Comparison of ENCODE assay signal across 15 cellular contexts in genomic region chr19:3389446-3389778, GRCh38. TPM values are rescaled to one million over a fixed set of nuclear protein-coding genes. Genes with fewer than 3 reads are reported as not detected.
DNase-seq lines count a peak whose midpoint lies in the region; ATAC-seq, FAIRE-seq and TF ChIP-seq lines count a peak whose summit lies in the region.
"Had no signal": no experiment of that assay in that cellular context is flagged by ENCODE, and none has a peak within 500 bp of the region (broad histone marks: within the 10 kb centered on the region; RNA-seq: fewer than 3 reads in every experiment).

No MANE protein-coding gene starts in this region.

- H3K4me2 ChIP-seq in IMR-90 (ENCODE audit: low read depth, low read length), result no peak overlapping the region

- DNase-seq in IMR-90, result no peak
- DNase-seq in coronary artery (ENCODE audit: low spot score), result no peak
- DNase-seq in testis, result no peak
- no peak for DNase-seq in GM12891 (ENCODE audit: insufficient read length, low spot score)
- DNase-seq in H7, result no peak
- DNase-seq: activated B cell treated with CpG ODN at 0.5 μM for 24 hours; activated naive CD4-positive, alpha-beta T cell treated with Interleukin-2 at 50 U/mL for 16 hours; caudate nucleus; MV-4-11; stimulated activated CD4-positive, alpha-beta T cell treated with anti-CD3 and anti-CD28 coated beads, Interleukin-1b, Interleukin-23, amount 100 ng/mL, for 48 hours; T-helper 1 cell had no signal

- 89% methylated on average over 5 of the region's 9 CpGs; no CpG with 5 or more reads in 1 of the 2 experiments for WGBS in IMR-90 (ENCODE audit: extremely low coverage in 2 of 2, insufficient read length in 1 of 2), 2 experiments
- WGBS in testis, 2 donors, result 83 to 94% methylated on average over 9 of the region's 9 CpGs

- H3K4me1 ChIP-seq in IMR-90 (ENCODE audit: control insufficient read depth, insufficient read depth, low read length) (peaks cover 38% of the 10 kb centered on the region), muscle layer of colon (ENCODE audit: insufficient read depth, low read length) (peaks cover 56% of the 10 kb centered on the region), testis (peaks cover 51% of the 10 kb centered on the region)

- no peak overlapping the region for H2BK120ac ChIP-seq in IMR-90 (ENCODE audit: low read depth, low read length)

- H4K8ac ChIP-seq in IMR-90 (ENCODE audit: low read depth in 2 of 2, low read length in 2 of 2), result no peak overlapping the region

- intact Hi-C loops in IMR-90 (cut with micrococcal nuclease), result no loop called here
- intact Hi-C loops in testis (cut with DNase I; ENCODE audit: low total_unique reads), result no loop called here

- in situ Hi-C loops in IMR-90 (cut with MboI; ENCODE audit: low sequenced_read_pairs), result no loop called here

- peaks cover 4 to 66% of the 10 kb centered on the region in 2 experiments for H3K79me1 ChIP-seq in IMR-90 (ENCODE audit: low read depth in 1 of 2, low read length in 2 of 2)

- peak overlapping the region; percentile 75; the same call in 1 of the 2 replicates for H3K23ac ChIP-seq in IMR-90 (ENCODE audit: low read depth, low read length)

- H2AK9ac ChIP-seq in IMR-90 (replicated peaks; ENCODE audit: low read depth, low read length, poor library complexity), result no peak overlapping the region

- H2BK20ac ChIP-seq in IMR-90 (ENCODE audit: low read depth, low read length), result no peak overlapping the region

- H3K27me3 ChIP-seq in IMR-90 (ENCODE audit: control insufficient read depth, insufficient read depth, low read length) (no peaks in the 10 kb centered on the region), muscle layer of colon (ENCODE audit: control insufficient read depth in 1 of 2, insufficient read depth in 2 of 2, low read length in 2 of 2) (no peaks in the 10 kb centered on the region), testis (no peaks in the 10 kb centered on the region), H7 (ENCODE audit: control insufficient read depth, insufficient read depth, low read length) (no peaks in the 10 kb centered on the region)

- H2AFZ ChIP-seq in IMR-90 (replicated peaks; ENCODE audit: low read length, poor library complexity), result peak overlapping the region; percentile 43

- CTCF ChIA-PET in IMR-90 (lab: Yijun Ruan, JAX), result no interaction called here

- H3K18ac ChIP-seq in IMR-90 (ENCODE audit: low read depth, low read length), result no peak overlapping the region

- no peak overlapping the region; the same call in 1 of the 2 replicates for H4K91ac ChIP-seq in IMR-90 (ENCODE audit: insufficient read depth, low read depth, low read length)

- peaks cover 21% of the 10 kb centered on the region for H3K9me1 ChIP-seq in IMR-90 (ENCODE audit: insufficient read depth, low read length)

- peak overlapping the region; percentile 1; the same call in 1 of the 2 replicates for H3K14ac ChIP-seq in IMR-90 (replicated peaks; ENCODE audit: low read depth, low read length)

- H3K9ac ChIP-seq in IMR-90 (ENCODE audit: low read depth, low read length) (no peak overlapping the region), muscle layer of colon (ENCODE audit: low read length) (no peak overlapping the region)

- BruUV-seq in IMR-90 (replicated peaks; lab: Mats Ljungman, UMichigan), result no TSS peak

- no peak overlapping the region for H4K5ac ChIP-seq in IMR-90 (ENCODE audit: low read depth, low read length)

- H3K4ac ChIP-seq in IMR-90 (ENCODE audit: low read depth, low read length), result no peak overlapping the region

- no peak overlapping the region for H3K56ac ChIP-seq in IMR-90 (ENCODE audit: extremely low read depth, insufficient read depth, low read length)

- H4K20me1 ChIP-seq in IMR-90 (ENCODE audit: insufficient read depth, low read length), result peaks cover 97% of the 10 kb centered on the region

- TF ChIP-seq POLR2A in IMR-90 (IDR thresholded peaks at IDR 0.05; ENCODE audit: low read depth, low read length), result no peak
- no peak for TF ChIP-seq POLR2A in testis (IDR thresholded peaks at IDR 0.05)
- TF ChIP-seq POLR2A in GM12891 (IDR thresholded peaks at IDR 0.05; ENCODE audit: low read depth, low read length), result no peak

- H2AK5ac ChIP-seq in IMR-90 (ENCODE audit: low read depth, low read length), result peak overlapping the region; percentile 35; the same call in 1 of the 2 replicates

- dilution Hi-C loops in IMR-90 (cut with HindIII; ENCODE audit: low sequenced_read_pairs, unreplicated experiment), result no loop called here

- H2BK5ac ChIP-seq in IMR-90 (ENCODE audit: low read depth, low read length, poor library complexity, severe bottlenecking), result no peak overlapping the region

- H3K36me3 ChIP-seq in IMR-90 (ENCODE audit: control insufficient read depth, insufficient read depth, low read length) (peaks cover 16% of the 10 kb centered on the region; the same call in 1 of the 2 replicates), muscle layer of colon (ENCODE audit: insufficient read depth, low read length) (no peaks in the 10 kb centered on the region), testis (ENCODE audit: low read depth, missing control alignments) (no peaks in the 10 kb centered on the region), H7 (replicated peaks; ENCODE audit: control insufficient read depth, insufficient read depth, low read length) (no peaks in the 10 kb centered on the region)

- POLR2A ChIA-PET in IMR-90 (lab: Charles Lee; ENCODE audit: unreplicated experiment), result no interaction called here

- FAIRE-seq in GM12891 (lab: Jason Lieb, UNC), result no peak
- FAIRE-seq: islet of Langerhans, urothelium cell line had no signal

- TF ChIP-seq CTCF in IMR-90 (conservative IDR thresholded peaks at IDR 0.05; ENCODE audit: low read depth, low read length) (no peak), coronary artery (IDR thresholded peaks at IDR 0.05) (no peak), testis (IDR thresholded peaks at IDR 0.05) (no peak)

- no peak for TF ChIP-seq RAD21 in IMR-90 (IDR thresholded peaks at IDR 0.05; ENCODE audit: low read length)

- no peak overlapping the region for H3K27ac ChIP-seq in IMR-90 (ENCODE audit: insufficient read depth, low read length)
- peak overlapping the region; percentile 74 to 95 for H3K27ac ChIP-seq in coronary artery
- peak overlapping the region; percentile 83 for H3K27ac ChIP-seq in muscle layer of colon (ENCODE audit: low read depth, low read length)
- H3K27ac ChIP-seq in testis, result peak overlapping the region; percentile 67 to 89

- ATAC-seq in IMR-90 (ENCODE audit: low read depth), result no peak
- ATAC-seq in HG02759 (IDR thresholded peaks at IDR 0.05; ENCODE audit: unreplicated experiment), result no peak

- no peak overlapping the region for H2BK15ac ChIP-seq in IMR-90 (ENCODE audit: low read depth, low read length)

- H3K9me3 ChIP-seq in IMR-90 (ENCODE audit: control insufficient read depth, insufficient read depth, low read length), result no peaks in the 10 kb centered on the region
- no peaks in the 10 kb centered on the region for H3K9me3 ChIP-seq in muscle layer of colon (ENCODE audit: low read length)
- no peaks in the 10 kb centered on the region for H3K9me3 ChIP-seq in testis

- H3K4me3 ChIP-seq in IMR-90 (ENCODE audit: insufficient read depth, low read depth, low read length), result no peak overlapping the region
- peak overlapping the region; percentile 30 for H3K4me3 ChIP-seq in coronary artery
- H3K4me3 ChIP-seq in muscle layer of colon (ENCODE audit: low read depth in 1 of 2, low read length in 2 of 2), result no peak overlapping the region
- H3K4me3 ChIP-seq in testis, result no peak overlapping the region
- H3K4me3 ChIP-seq in H7 (ENCODE audit: insufficient read depth, low read depth, low read length), result no peak overlapping the region

TF ChIP-seq in IMR-90, 13 proteins besides CTCF, POLR2A, EP300 and RAD21:
- TF ChIP-seq CHD1 (IDR thresholded peaks at IDR 0.05; ENCODE audit: low read depth, low read length), result no peak
- TF ChIP-seq SMC3 (IDR thresholded peaks at IDR 0.05; ENCODE audit: low read depth, low read length), result no peak
- no peak for TF ChIP-seq CEBPB (IDR thresholded peaks at IDR 0.05; ENCODE audit: low read depth, low read length)
- no peak for TF ChIP-seq MAFK (IDR thresholded peaks at IDR 0.05; ENCODE audit: low read depth, low read length)

TF ChIP-seq in GM12891, 5 proteins besides CTCF, POLR2A, EP300 and RAD21:
- TF ChIP-seq POLR2AphosphoS5 (IDR thresholded peaks at IDR 0.05; ENCODE audit: low read depth, low read length) (no peak), SPI1 (IDR thresholded peaks at IDR 0.05; ENCODE audit: low read depth, low read length) (no peak), PAX5 (IDR thresholded peaks at IDR 0.05; ENCODE audit: insufficient read depth, low read length, severe bottlenecking) (no peak)

RNA-seq across cellular contexts. Expression of gene NFIC, which starts 23.0 kb away (rescaled TPM):
- total RNA-seq in IMR-90 (2012; rRNA removed) (21.9 and 26.9 TPM in 2 replicates), testis (100 to 1,000 TPM; 113 to 127 TPM)
- polyA plus RNA-seq in IMR-90 (2012; rRNA removed) (29.2 and 32.1 TPM in 2 replicates), testis (ENCODE audit: insufficient read depth, low read depth, low replicate concordance) (56.5 TPM)
- polyA plus RNA-seq in IMR-90 (2012; cell fraction: cytosol; rRNA removed), result 19.6 and 28.1 TPM in 2 replicates
- polyA plus RNA-seq in IMR-90 (2012; cell fraction: nucleus; rRNA removed; ENCODE audit: low replicate concordance), result 23.6 and 45.1 TPM in 2 replicates
- 7.2 TPM for polyA plus RNA-seq in GM12891 (2012; ENCODE audit: low read depth, missing spikeins)
- 1.7 and 2.2 TPM in 2 replicates for total RNA-seq in H7 (2014; rRNA removed; shearing (Covaris generic))
